ENCODE assay signal across 18 cellular contexts in the genomic region with DNA sequence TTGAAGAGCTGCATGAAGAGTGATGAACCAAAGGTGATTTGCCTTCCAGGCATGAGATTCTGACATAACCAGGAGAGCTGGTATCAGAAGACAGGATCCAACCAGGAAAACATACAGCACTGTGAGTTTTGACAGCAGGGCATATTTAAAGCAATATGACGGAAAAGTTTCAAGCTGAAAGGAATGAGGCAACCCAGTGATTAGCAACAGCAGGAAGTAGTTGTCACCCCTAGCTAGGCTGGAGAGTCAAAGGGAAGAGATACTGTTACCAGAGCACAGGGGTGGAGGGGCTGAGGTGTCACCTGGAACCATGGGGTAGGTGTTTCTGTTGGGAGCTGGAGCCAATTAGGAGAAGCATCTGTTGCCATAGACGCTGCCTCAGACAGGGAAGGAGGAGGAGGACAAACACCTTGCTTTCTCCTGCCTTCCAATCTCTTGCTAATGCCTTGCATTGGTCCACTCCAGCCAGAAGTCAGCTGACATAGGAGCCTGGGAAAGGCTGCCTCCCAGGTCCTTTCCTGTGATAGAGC.
"Had no signal": no experiment of that assay in that cellular context is flagged by ENCODE, and none has a peak within 500 bp of the region (broad histone marks: within the 10 kb centered on the region; RNA-seq: fewer than 3 reads in every experiment).

No MANE protein-coding gene starts in this region.

- H3K4me1 ChIP-seq: colonic mucosa, esophagus squamous epithelium, lower lobe of right lung, neural progenitor cell, upper lobe of left lung had no signal

- H3K27ac ChIP-seq: colonic mucosa, esophagus squamous epithelium, lower lobe of right lung, neural progenitor cell, ovary, upper lobe of left lung had no signal

- H3K4me3 ChIP-seq: colonic mucosa, esophagus squamous epithelium, lower lobe of right lung, neural progenitor cell, ovary, upper lobe of left lung had no signal

- H3K36me3 ChIP-seq: colonic mucosa, esophagus squamous epithelium, lower lobe of right lung, neural progenitor cell, ovary, upper lobe of left lung had no signal

- H3K27me3 ChIP-seq: colonic mucosa, neural progenitor cell, ovary, upper lobe of left lung had no signal

- H3K4me2 ChIP-seq: neural progenitor cell had no signal

- H2AFZ ChIP-seq: neural progenitor cell had no signal

- H3K9me3 ChIP-seq: colonic mucosa, esophagus squamous epithelium, lower lobe of right lung, ovary, upper lobe of left lung had no signal

- ATAC-seq: activated CD8-positive, alpha-beta T cell treated with anti-CD3 and anti-CD28 coated beads, Interleukin-2, amount 10 ng/mL, durations not matched to agents 7 days and 5 days; left cardiac atrium; lower lobe of right lung; sciatic nerve had no signal

- H3K9ac ChIP-seq: neural progenitor cell had no signal

- DNase-seq: activated CD4-positive, alpha-beta T cell treated with anti-CD3 and anti-CD28 coated beads, Interleukin-2, amount 10 ng/mL, durations not matched to agents 24 days and 14 days; activated CD4-positive, CD25-positive, alpha-beta regulatory T cell; activated CD8-positive, alpha-beta memory T cell treated with anti-CD3 and anti-CD28 coated beads, Interleukin-2, amount 50 U/mL, for 4 hours; activated CD8-positive, alpha-beta T cell treated with anti-CD3 and anti-CD28 coated beads, Interleukin-2, amount 10 ng/mL, durations not matched to agents 7 days and 5 days; activated gamma-delta T cell treated with Interleukin-2 at 50 U/mL for 16 hours; amniotic stem cell; central memory CD4-positive, alpha-beta T cell; colonic mucosa; esophagus squamous epithelium; glutamatergic neuron; left cardiac atrium; lower lobe of right lung; midbrain; ovary; T-helper 2 cell; upper lobe of left lung had no signal
